14 cellular contexts compared by ENCODE assay signal in genomic region chr11:123576501-123576900, GRCh38.
DNase-seq lines count a peak whose midpoint lies in the region; ATAC-seq and TF ChIP-seq lines count a peak whose summit lies in the region.
"Had no signal": no experiment of that assay in that cellular context is flagged by ENCODE, and none has a peak within 500 bp of the region (broad histone marks: within the 10 kb centered on the region; RNA-seq: fewer than 3 reads in every experiment).

No MANE protein-coding gene starts in this region.

- no peaks in the 10 kb centered on the region for H3K27me3 Mint-ChIP-seq in activated T-helper 17 cell treated with anti-CD3 and anti-CD28 coated beads, Interleukin-2, amount 50 U/mL, for 72 hours
- H3K27me3 Mint-ChIP-seq in memory B cell = peaks cover 12% of the 10 kb centered on the region
- no peaks in the 10 kb centered on the region for H3K27me3 Mint-ChIP-seq in CD4-positive, alpha-beta T cell
- H3K27me3 Mint-ChIP-seq: activated CD4-positive, alpha-beta memory T cell treated with anti-CD3 and anti-CD28 coated beads for 36 hours had no signal

- no peaks in the 10 kb centered on the region for H3K36me3 ChIP-seq in HCT116 (ENCODE audit: control insufficient read depth in 1 of 2, insufficient read depth in 2 of 2, low read length in 2 of 2)

- H3K4me2 ChIP-seq in HCT116 (ENCODE audit: low read length) = peak overlapping the region; percentile 44

- peaks cover 16% of the 10 kb centered on the region for H3K27me3 ChIP-seq in HCT116 (ENCODE audit: insufficient read depth, low read length)
- H3K27me3 ChIP-seq in CD4-positive, alpha-beta T cell (ENCODE audit: control insufficient read depth, insufficient read depth, low read length) = no peaks in the 10 kb centered on the region

- no peaks in the 10 kb centered on the region for H3K9me2 ChIP-seq in HCT116 (ENCODE audit: insufficient read depth)

- no peak overlapping the region for H3K9ac ChIP-seq in HCT116 (ENCODE audit: low read length)

- in situ Hi-C loops in KBM-7 (cut with MboI; ENCODE audit: low pct_unique_long_range_greater_than_20kb, low sequenced_read_pairs) = no loop called here

- no peaks in the 10 kb centered on the region for H3K9me3 Mint-ChIP-seq in activated T-helper 17 cell treated with anti-CD3 and anti-CD28 coated beads, Interleukin-2, amount 50 U/mL, for 72 hours
- peaks cover 1% of the 10 kb centered on the region for H3K9me3 Mint-ChIP-seq in memory B cell
- no peaks in the 10 kb centered on the region for H3K9me3 Mint-ChIP-seq in CD4-positive, alpha-beta T cell
- H3K9me3 Mint-ChIP-seq: activated CD4-positive, alpha-beta memory T cell treated with anti-CD3 and anti-CD28 coated beads for 36 hours; activated naive CD4-positive, alpha-beta T cell treated with anti-CD3 and anti-CD28 coated beads, Interleukin-2, amount 50 U/mL, for 24 hours had no signal

- H3K36me3 Mint-ChIP-seq in activated T-helper 17 cell treated with anti-CD3 and anti-CD28 coated beads, Interleukin-2, amount 50 U/mL, for 72 hours (ENCODE audit: low read depth) = no peaks in the 10 kb centered on the region
- no peaks in the 10 kb centered on the region for H3K36me3 Mint-ChIP-seq in memory B cell
- no peaks in the 10 kb centered on the region for H3K36me3 Mint-ChIP-seq in CD4-positive, alpha-beta T cell (ENCODE audit: low read depth)
- H3K36me3 Mint-ChIP-seq: activated CD4-positive, alpha-beta memory T cell treated with anti-CD3 and anti-CD28 coated beads for 36 hours; activated naive CD4-positive, alpha-beta T cell treated with anti-CD3 and anti-CD28 coated beads, Interleukin-2, amount 50 U/mL, for 24 hours had no signal

- H3K79me2 ChIP-seq in HCT116 (ENCODE audit: insufficient read depth, low read length) = no peaks in the 10 kb centered on the region

- ATAC-seq in HCT116 = no peak
- no peak for ATAC-seq in activated T-helper 17 cell treated with anti-CD3 and anti-CD28 coated beads, Interleukin-2, amount 50 U/mL, for 72 hours (replicated peaks)
- no peak for ATAC-seq in memory B cell (ENCODE audit: low read depth)
- ATAC-seq in HG02973 (IDR thresholded peaks at IDR 0.05; ENCODE audit: unreplicated experiment) = no peak
- no peak for ATAC-seq in CD4-positive, alpha-beta T cell (ENCODE audit: poor library complexity)

- peaks cover 20% of the 10 kb centered on the region for H3K4me1 Mint-ChIP-seq in activated T-helper 17 cell treated with anti-CD3 and anti-CD28 coated beads, Interleukin-2, amount 50 U/mL, for 72 hours
- peaks cover 13% of the 10 kb centered on the region for H3K4me1 Mint-ChIP-seq in memory B cell
- peaks cover 20% of the 10 kb centered on the region for H3K4me1 Mint-ChIP-seq in CD4-positive, alpha-beta T cell (ENCODE audit: low read depth)

- H3K4me3 Mint-ChIP-seq in activated T-helper 17 cell treated with anti-CD3 and anti-CD28 coated beads, Interleukin-2, amount 50 U/mL, for 72 hours = peak overlapping the region; percentile 18
- H3K4me3 Mint-ChIP-seq in memory B cell = peak overlapping the region; percentile 15
- no peak overlapping the region for H3K4me3 Mint-ChIP-seq in CD4-positive, alpha-beta T cell
- H3K4me3 Mint-ChIP-seq: activated CD4-positive, alpha-beta memory T cell treated with anti-CD3 and anti-CD28 coated beads for 36 hours had no signal

- intact Hi-C loops in HCT116 (cut with micrococcal nuclease) = loop anchor here (10.0 kb wide), 1 partner anchor 272 kb away; no protein-coding TSS in a partner anchor
- intact Hi-C loops in CD4-positive, alpha-beta T cell (cut with DNase I, micrococcal nuclease) = loop anchor here (2.0 to 5.0 kb wide), 2 partner anchors 66 to 169 kb away; no protein-coding TSS in a partner anchor

- no peak for TF ChIP-seq CTCF in HCT116 (IDR thresholded peaks at IDR 0.05 in 2 of 3, conservative IDR thresholded peaks at IDR 0.05 in 1 of 3; ENCODE audit: borderline replicate concordance in 1 of 3, insufficient read depth in 1 of 3, low read depth in 2 of 3, low read length in 2 of 3)
- TF ChIP-seq CTCF in CD4-positive, alpha-beta T cell (IDR thresholded peaks at IDR 0.05) = no peak

- RAD21 ChIA-PET in HCT116 (lab: Charles Lee; ENCODE audit: low non-redundant PET in 1 of 2, low total read pairs in 2 of 2, uncharacterized antibody in 2 of 2, unreplicated experiment in 2 of 2) = interaction anchor here in 1 of 2 experiments (1.7 kb wide), 1 partner anchor 169 kb away, joined by 3 read pairs; no protein-coding TSS in a partner anchor

- POLR2A ChIA-PET in HCT116 (lab: Charles Lee) = no interaction called here
- POLR2A ChIA-PET in CD4-positive, alpha-beta T cell (lab: Charles Lee) = no interaction called here

- CTCF ChIA-PET in HCT116 (lab: Charles Lee) = interaction anchor here (1.5 to 2.0 kb wide), 4 partner anchors 9 to 169 kb away, joined by 5 to 14 read pairs (median 8); no protein-coding TSS in a partner anchor
- CTCF ChIA-PET in CD4-positive, alpha-beta T cell (lab: Charles Lee) = interaction anchor here (0.9 to 1.6 kb wide), 2 partner anchors 9 to 73 kb away, joined by 3 read pairs; no protein-coding TSS in a partner anchor

- TF ChIP-seq RAD21 in HCT116 (IDR thresholded peaks at IDR 0.05; ENCODE audit: low read depth) = no peak

- no TSS peak for BruUV-seq in HCT116 (replicated peaks; lab: Mats Ljungman, UMichigan)

- H3K27ac ChIP-seq in HCT116 (ENCODE audit: low read depth, low read length) = no peak overlapping the region
- no peak overlapping the region for H3K27ac ChIP-seq in CD4-positive, alpha-beta T cell (ENCODE audit: low read depth, low read length)
- H3K27ac ChIP-seq: 22Rv1, psoas muscle, skin epidermis had no signal

- H3K9me3 ChIP-seq in HCT116 (ENCODE audit: control insufficient read depth in 1 of 2, insufficient read depth in 1 of 2, low read depth in 1 of 2, low read length in 2 of 2) = no peaks in the 10 kb centered on the region
- no peaks in the 10 kb centered on the region for H3K9me3 ChIP-seq in CD4-positive, alpha-beta T cell (ENCODE audit: control insufficient read depth, low read length)
- H3K9me3 ChIP-seq: psoas muscle had no signal

- no peaks in the 10 kb centered on the region for H4K20me1 ChIP-seq in HCT116 (ENCODE audit: insufficient read depth)

- peak overlapping the region; percentile 3 for H3K27ac Mint-ChIP-seq in activated T-helper 17 cell treated with anti-CD3 and anti-CD28 coated beads, Interleukin-2, amount 50 U/mL, for 72 hours
- no peak overlapping the region for H3K27ac Mint-ChIP-seq in memory B cell
- H3K27ac Mint-ChIP-seq in CD4-positive, alpha-beta T cell = no peak overlapping the region
- H3K27ac Mint-ChIP-seq: activated naive CD4-positive, alpha-beta T cell treated with anti-CD3 and anti-CD28 coated beads, Interleukin-2, amount 50 U/mL, for 24 hours had no signal

- peaks cover 2 to 11% of the 10 kb centered on the region in 2 experiments; a peak in 3 of 4 replicates for H3K4me1 ChIP-seq in HCT116 (ENCODE audit: control insufficient read depth in 1 of 2, insufficient read depth in 2 of 2, low read length in 2 of 2)
- H3K4me1 ChIP-seq: psoas muscle had no signal

- no peak for TF ChIP-seq POLR2A in HCT116 (IDR thresholded peaks at IDR 0.05; ENCODE audit: borderline replicate concordance, extremely low read depth, insufficient read depth, insufficient read length)

- H3K4me3 ChIP-seq in HCT116 (replicated peaks in 1 of 2; ENCODE audit: low read depth in 1 of 2, low read length in 2 of 2) = no peak overlapping the region
- H3K4me3 ChIP-seq: psoas muscle, skin epidermis had no signal

- DNase-seq in DMS53 (lab: John Stamatoyannopoulos, UW) = peak; percentile 32
- no peak for DNase-seq in DMS53 treated with DMSO at 0.1 percent for 48 hours (lab: John Stamatoyannopoulos, UW; ENCODE audit: unreplicated experiment)
- DNase-seq in HCT116 (ENCODE audit: low read depth, low spot score) = no peak
- no peak for DNase-seq in memory B cell (ENCODE audit: low spot score in 2 of 2)
- DNase-seq in CD4-positive, alpha-beta T cell = no peak
- DNase-seq in KBM-7 = no peak
- DNase-seq: SIG-M5 had no signal

- no peak overlapping the region for H2AFZ ChIP-seq in HCT116 (ENCODE audit: low read depth, low read length, poor library complexity, severe bottlenecking)

TF ChIP-seq in HCT116, 20 proteins besides CTCF, POLR2A, EP300 and RAD21 (continues in another document):
- TF ChIP-seq ELF1 (IDR thresholded peaks at IDR 0.05; ENCODE audit: borderline replicate concordance, low read depth) (no peak), SRF (IDR thresholded peaks at IDR 0.05; ENCODE audit: low read depth) (no peak), MAX (IDR thresholded peaks at IDR 0.05) (no peak), ZNF274 (IDR thresholded peaks at IDR 0.05; ENCODE audit: low read depth, low read length) (no peak), FOSL1 (IDR thresholded peaks at IDR 0.05; ENCODE audit: low read depth) (no peak), POLR2AphosphoS5 (IDR thresholded peaks at IDR 0.05; ENCODE audit: low read depth, low read length) (no peak), TCF7L2 (IDR thresholded peaks at IDR 0.05; ENCODE audit: borderline replicate concordance, extremely low read depth, insufficient read depth, insufficient read length) (no peak), JUND (IDR thresholded peaks at IDR 0.05) (no peak), EGR1 (IDR thresholded peaks at IDR 0.05; ENCODE audit: low read depth) (no peak)
